In genomic region chr12:47885566-47885965, GRCh38 we compare ENCODE assay signal across 2 cellular contexts.
TF ChIP-seq lines count a peak whose summit lies in the region.

No MANE protein-coding gene starts in this region.

TF ChIP-seq in HepG2, 621 proteins besides CTCF, POLR2A, EP300 and RAD21:
- TF ChIP-seq SOX6 (IDR thresholded peaks at IDR 0.05) (no peak), SOX6 (CRISPR knock-in tag; IDR thresholded peaks at IDR 0.05) (no peak), CEBPB (IDR thresholded peaks at IDR 0.05; ENCODE audit: borderline replicate concordance, low read depth, low read length) (peak; percentile 71)

TF ChIP-seq in GM12878, 131 proteins besides CTCF, POLR2A, EP300 and RAD21:
- TF ChIP-seq TBL1XR1 (IDR thresholded peaks at IDR 0.05; ENCODE audit: low read depth, low read length) = no peak
- TF ChIP-seq CREM (IDR thresholded peaks at IDR 0.05; ENCODE audit: low read depth) = no peak
- no peak for TF ChIP-seq MLLT1 (IDR thresholded peaks at IDR 0.05)
- no peak for TF ChIP-seq KLF5 (IDR thresholded peaks at IDR 0.05; ENCODE audit: partially characterized antibody)
- TF ChIP-seq POU2F2 (IDR thresholded peaks at IDR 0.05; ENCODE audit: borderline replicate concordance, low read depth, low read length) = no peak
- TF ChIP-seq IRF4 (IDR thresholded peaks at IDR 0.05; ENCODE audit: low read depth, low read length) = no peak
- TF ChIP-seq CBX5 (IDR thresholded peaks at IDR 0.05; ENCODE audit: low read depth) = no peak
- no peak for TF ChIP-seq HSF1 (IDR thresholded peaks at IDR 0.05; ENCODE audit: low read depth, low read length)
- TF ChIP-seq E4F1 (IDR thresholded peaks at IDR 0.05; ENCODE audit: borderline replicate concordance, partially characterized antibody) = no peak
- TF ChIP-seq ZBED1 (IDR thresholded peaks at IDR 0.05; ENCODE audit: borderline replicate concordance) = no peak
- TF ChIP-seq GABPA (IDR thresholded peaks at IDR 0.05; ENCODE audit: low read depth) = no peak
- TF ChIP-seq NKRF (conservative IDR thresholded peaks at IDR 0.05) = no peak
TF ChIP-seq in GM12878: peak in this region for 0.
